27 cellular contexts compared by ENCODE assay signal in genomic region chr12:113278631-113279030, GRCh38. TPM values are rescaled to one million over a fixed set of nuclear protein-coding genes. Genes with fewer than 3 reads are reported as not detected.
DNase-seq lines count a peak whose midpoint lies in the region; ATAC-seq and TF ChIP-seq lines count a peak whose summit lies in the region.
"Had no signal": no experiment of that assay in that cellular context is flagged by ENCODE, and none has a peak within 500 bp of the region (broad histone marks: within the 10 kb centered on the region; RNA-seq: fewer than 3 reads in every experiment).

No MANE protein-coding gene starts in this region.

- H3K9ac ChIP-seq in neural progenitor cell, result no peak overlapping the region
- H3K9ac ChIP-seq: GM23248 had no signal

- H3K9me3 Mint-ChIP-seq in activated CD4-positive, alpha-beta T cell treated with anti-CD3 and anti-CD28 coated beads for 36 hours (ENCODE audit: low read depth), result no peaks in the 10 kb centered on the region
- H3K9me3 Mint-ChIP-seq in activated naive CD8-positive, alpha-beta T cell treated with anti-CD3 and anti-CD28 coated beads for 36 hours, result no peaks in the 10 kb centered on the region
- H3K9me3 Mint-ChIP-seq in neural progenitor cell, result no peaks in the 10 kb centered on the region
- H3K9me3 Mint-ChIP-seq: effector memory CD8-positive, alpha-beta T cell had no signal

- H3K27me3 ChIP-seq in neural progenitor cell (no peaks in the 10 kb centered on the region), tibial nerve (no peaks in the 10 kb centered on the region)
- H3K27me3 ChIP-seq: foreskin keratinocyte, heart left ventricle, tibial artery had no signal

- no peak for DNase-seq in activated CD4-positive, alpha-beta T cell treated with anti-CD3 and anti-CD28 coated beads for 36 hours
- DNase-seq in activated CD4-positive, alpha-beta T cell treated with anti-CD3 and anti-CD28 coated beads for 48 hours, result no peak
- DNase-seq in NCI-H2029 treated with DMSO at 0.1 percent for 48 hours (lab: John Stamatoyannopoulos, UW), result peak; percentile 48
- DNase-seq in activated naive CD8-positive, alpha-beta T cell treated with anti-CD3 and anti-CD28 coated beads for 36 hours, result no peak
- no peak for DNase-seq in neural progenitor cell (ENCODE audit: low spot score)
- DNase-seq in tibial nerve (ENCODE audit: low spot score in 2 of 2), result no peak
- no peak for DNase-seq in cerebellar cortex (ENCODE audit: low spot score)
- DNase-seq in NCI-H2227 treated with DMSO at 0.1 percent for 48 hours (lab: John Stamatoyannopoulos, UW), result no peak
- DNase-seq: 8988T; activated CD4-positive, CD25-positive, alpha-beta regulatory T cell treated with anti-CD3 and anti-CD28 coated beads, Interleukin-2, amount 50 U/mL, for 72 hours; activated gamma-delta T cell; activated T-cell treated with anti-CD3 and anti-CD28 coated beads for 4 hours; DMS 273 treated with DMSO at 0.1 percent for 48 hours; effector memory CD8-positive, alpha-beta T cell; foreskin keratinocyte; GM23248; left cardiac atrium; NCI-H1436; NCI-H2171; NCI-H526 treated with DMSO at 0.1 percent for 48 hours; occipital lobe; T-helper 1 cell had no signal

- intact Hi-C loops in activated CD4-positive, alpha-beta T cell treated with anti-CD3 and anti-CD28 coated beads for 36 hours (cut with DNase I, micrococcal nuclease), result no loop called here

- H3K9me3 ChIP-seq in neural progenitor cell (ENCODE audit: low read depth), result no peaks in the 10 kb centered on the region
- no peaks in the 10 kb centered on the region for H3K9me3 ChIP-seq in tibial nerve
- H3K9me3 ChIP-seq: heart left ventricle, tibial artery had no signal

- peak overlapping the region; percentile 56 for H3K27ac Mint-ChIP-seq in activated CD4-positive, alpha-beta T cell treated with anti-CD3 and anti-CD28 coated beads for 36 hours
- H3K27ac Mint-ChIP-seq in activated naive CD8-positive, alpha-beta T cell treated with anti-CD3 and anti-CD28 coated beads for 36 hours, result peak overlapping the region; percentile 55
- peak overlapping the region; percentile 50 for H3K27ac Mint-ChIP-seq in neural progenitor cell

- H3K4me2 ChIP-seq in neural progenitor cell, result no peak overlapping the region

- no peak overlapping the region for H2AFZ ChIP-seq in neural progenitor cell (replicated peaks)
- H2AFZ ChIP-seq: GM23248 had no signal

- H3K79me2 ChIP-seq in neural progenitor cell (ENCODE audit: low read depth), result no peaks in the 10 kb centered on the region

- H3K27ac ChIP-seq in neural progenitor cell (no peak overlapping the region), tibial nerve (no peak overlapping the region)
- H3K27ac ChIP-seq: coronary artery, foreskin keratinocyte, GM23248, heart left ventricle, HL-60, tibial artery had no signal

- H3K4me3 ChIP-seq in neural progenitor cell (no peak overlapping the region), tibial nerve (no peak overlapping the region)
- H3K4me3 ChIP-seq: coronary artery, GM23248, heart left ventricle, tibial artery had no signal

- no peak for TF ChIP-seq CTCF in neural progenitor cell (IDR thresholded peaks at IDR 0.05)
- no peak for TF ChIP-seq CTCF in tibial nerve (IDR thresholded peaks at IDR 0.05)

- no peaks in the 10 kb centered on the region for H3K27me3 Mint-ChIP-seq in activated CD4-positive, alpha-beta T cell treated with anti-CD3 and anti-CD28 coated beads for 36 hours
- H3K27me3 Mint-ChIP-seq in activated naive CD8-positive, alpha-beta T cell treated with anti-CD3 and anti-CD28 coated beads for 36 hours, result no peaks in the 10 kb centered on the region
- peaks cover 3% of the 10 kb centered on the region for H3K27me3 Mint-ChIP-seq in neural progenitor cell (ENCODE audit: insufficient read depth, low read depth)
- H3K27me3 Mint-ChIP-seq: effector memory CD8-positive, alpha-beta T cell had no signal

- no peak for ATAC-seq in activated CD4-positive, alpha-beta T cell treated with anti-CD3 and anti-CD28 coated beads for 36 hours
- ATAC-seq: effector memory CD8-positive, alpha-beta T cell; esophagus mucosa; foreskin keratinocyte; heart left ventricle; left cardiac atrium had no signal

- POLR2A ChIA-PET in activated CD4-positive, alpha-beta T cell treated with anti-CD3 and anti-CD28 coated beads for 36 hours (lab: Charles Lee), result no interaction called here

- 83 to 86% methylated on average over 5 of the region's 5 CpGs for WGBS in tibial nerve, 2 donors

- H3K4me1 ChIP-seq in neural progenitor cell (no peaks in the 10 kb centered on the region), tibial nerve (peaks cover 0 to 6% (median 0%) of the 10 kb centered on the region in 4 donors)
- H3K4me1 ChIP-seq: foreskin keratinocyte had no signal

- no peaks in the 10 kb centered on the region for H3K4me1 Mint-ChIP-seq in activated CD4-positive, alpha-beta T cell treated with anti-CD3 and anti-CD28 coated beads for 36 hours
- peaks cover 7% of the 10 kb centered on the region for H3K4me1 Mint-ChIP-seq in activated naive CD8-positive, alpha-beta T cell treated with anti-CD3 and anti-CD28 coated beads for 36 hours
- peaks cover 15% of the 10 kb centered on the region for H3K4me1 Mint-ChIP-seq in neural progenitor cell

- CTCF ChIA-PET in activated CD4-positive, alpha-beta T cell treated with anti-CD3 and anti-CD28 coated beads for 36 hours (lab: Charles Lee), result no interaction called here

- H3K36me3 Mint-ChIP-seq in activated CD4-positive, alpha-beta T cell treated with anti-CD3 and anti-CD28 coated beads for 36 hours (ENCODE audit: low read depth), result peaks cover 20% of the 10 kb centered on the region
- peaks cover 5% of the 10 kb centered on the region for H3K36me3 Mint-ChIP-seq in activated naive CD8-positive, alpha-beta T cell treated with anti-CD3 and anti-CD28 coated beads for 36 hours
- H3K36me3 Mint-ChIP-seq in neural progenitor cell, result peaks cover 8% of the 10 kb centered on the region

- H3F3A ChIP-seq in neural progenitor cell (ENCODE audit: low read depth), result no peaks in the 10 kb centered on the region

- TF ChIP-seq EP300 in tibial nerve (IDR thresholded peaks at IDR 0.05), result no peak

- TF ChIP-seq POLR2A in tibial nerve (IDR thresholded peaks at IDR 0.05), result no peak

- no peaks in the 10 kb centered on the region for H4K20me1 ChIP-seq in neural progenitor cell (ENCODE audit: low read depth)

- no peak overlapping the region for H3K4me3 Mint-ChIP-seq in activated CD4-positive, alpha-beta T cell treated with anti-CD3 and anti-CD28 coated beads for 36 hours
- H3K4me3 Mint-ChIP-seq in activated naive CD8-positive, alpha-beta T cell treated with anti-CD3 and anti-CD28 coated beads for 36 hours, result no peak overlapping the region
- no peak overlapping the region for H3K4me3 Mint-ChIP-seq in neural progenitor cell
- H3K4me3 Mint-ChIP-seq: effector memory CD8-positive, alpha-beta T cell had no signal

- H3K36me3 ChIP-seq in neural progenitor cell, result no peaks in the 10 kb centered on the region
- peaks cover 0 to 93% (median 9%) of the 10 kb centered on the region in 3 donors for H3K36me3 ChIP-seq in tibial nerve

RNA-seq across cellular contexts. Expression of gene SLC8B1, which starts 56.3 kb away (rescaled TPM):
- 10 to 100 TPM; 17.9 to 19.4 TPM for total RNA-seq in activated CD4-positive, alpha-beta T cell treated with anti-CD3 and anti-CD28 coated beads for 36 hours
- 10 to 100 TPM; 13.5 to 15.1 TPM for total RNA-seq in activated naive CD8-positive, alpha-beta T cell treated with anti-CD3 and anti-CD28 coated beads for 36 hours
- 3.0 and 7.5 TPM in 2 replicates for total RNA-seq in neural progenitor cell (ENCODE audit: low replicate concordance)
- 10 to 100 TPM; 52.0 to 73.5 (median 61.2) TPM for total RNA-seq in tibial nerve

RNA-seq across cellular contexts. Expression of gene TPCN1, which starts 57.4 kb away (rescaled TPM):
- 10 to 100 TPM; 35.5 to 37.0 TPM for total RNA-seq in activated CD4-positive, alpha-beta T cell treated with anti-CD3 and anti-CD28 coated beads for 36 hours
- 10 to 100 TPM; 20.5 to 25.0 TPM for total RNA-seq in activated naive CD8-positive, alpha-beta T cell treated with anti-CD3 and anti-CD28 coated beads for 36 hours
- total RNA-seq in neural progenitor cell (ENCODE audit: low replicate concordance) (12.2 and 19.1 TPM in 2 replicates), tibial nerve (10 to 100 TPM; 62.7 to 77.6 (median 69.8) TPM)
